In the genomic region with DNA sequence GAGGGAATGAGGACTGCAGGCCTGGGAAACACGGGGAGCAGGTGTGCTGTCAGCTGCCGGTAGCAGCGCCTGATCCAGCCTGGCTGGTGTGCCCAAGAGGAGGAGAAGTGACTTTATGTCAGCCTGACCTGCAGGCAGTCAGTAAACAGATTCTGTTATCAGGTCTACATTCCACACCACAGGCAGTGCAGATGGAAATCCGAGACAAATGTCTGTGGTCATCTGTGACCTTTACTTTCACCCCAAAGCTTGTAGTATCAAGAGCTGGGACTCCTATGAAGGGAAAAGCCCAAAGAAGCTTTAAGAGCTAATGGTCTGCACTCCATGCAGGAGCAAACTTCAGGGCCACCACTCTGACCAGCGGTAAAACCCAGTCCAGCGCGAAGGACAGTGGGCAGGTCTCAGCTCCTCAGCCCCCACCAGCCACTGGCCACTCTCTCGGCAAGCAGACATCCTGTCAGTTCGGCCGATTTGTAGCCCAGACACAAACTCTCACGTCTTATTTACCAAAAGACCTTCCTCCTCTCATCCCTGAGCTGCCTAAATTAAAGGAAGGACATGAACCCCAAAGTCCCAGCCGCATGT, we compare ENCODE assay signal across 1 cellular context.
TF ChIP-seq lines count a peak whose summit lies in the region.

No MANE protein-coding gene starts in this region.

TF ChIP-seq in H1, 55 proteins besides CTCF, POLR2A, EP300 and RAD21:
- no peak for TF ChIP-seq JUN (IDR thresholded peaks at IDR 0.05; ENCODE audit: low read depth, low read length)
- TF ChIP-seq FOSL1 (IDR thresholded peaks at IDR 0.05; ENCODE audit: insufficient read depth, low read depth, low read length), result no peak
